Comparison of ENCODE assay signal across 8 cellular contexts in genomic region chr16:87387942-87388817, GRCh38.
DNase-seq lines count a peak whose midpoint lies in the region; ATAC-seq, FAIRE-seq and TF ChIP-seq lines count a peak whose summit lies in the region.

No MANE protein-coding gene starts in this region.

- DNase-seq in AG10803 (ENCODE audit: low read depth) (peak; percentile 99), NCI-H446 (lab: John Stamatoyannopoulos, UW) (peak; percentile 71 to 92), cerebellar cortex (ENCODE audit: low spot score) (peak; percentile 100)
- DNase-seq in activated CD4-positive, CD25-positive, alpha-beta regulatory T cell treated with anti-CD3 and anti-CD28 coated beads, Interleukin-2, amount 50 U/mL, for 16 hours (ENCODE audit: low read depth, low spot score), result peak; percentile 78
- DNase-seq in stimulated activated CD4-positive, alpha-beta T cell treated with anti-CD3 and anti-CD28 coated beads, Interleukin-12 subunit alpha, Interleukin-12 subunit beta, amount 100 ng/mL, for 24 hours (ENCODE audit: low read depth in 2 of 2), result peak; percentile 65 to 75

- TF ChIP-seq POLR2A in GM19193 (IDR thresholded peaks at IDR 0.05; ENCODE audit: extremely low read depth, insufficient read depth, insufficient read length), result peak; percentile 30

- peak; percentile 65 for ATAC-seq in HG03378 (IDR thresholded peaks at IDR 0.05; ENCODE audit: unreplicated experiment)

- TF ChIP-seq CTCF in AG10803 (conservative IDR thresholded peaks at IDR 0.05; ENCODE audit: low read length), result no peak

- peak; percentile 96 for FAIRE-seq in islet of Langerhans (lab: Jason Lieb, UNC)

- peak overlapping the region; percentile 25 for H3K4me3 ChIP-seq in AG10803 (ENCODE audit: low read length)

Comparison
In these comparisons a context has a peak if more than half of its experiments do, and no peak if none do; other contexts are left out.
1. Peak in every context shown above with its lines: DNase-seq, ATAC-seq and H3K4me3 ChIP-seq.